In genomic region chr9:124742940-124743339, GRCh38 we compare ENCODE assay signal across 1 cellular context.
TF ChIP-seq lines count a peak whose summit lies in the region.

No MANE protein-coding gene starts in this region.

TF ChIP-seq in K562, 482 proteins besides CTCF, POLR2A, EP300 and RAD21 (continues in another document):
- no peak for TF ChIP-seq ZBTB40 (IDR thresholded peaks at IDR 0.05)
- no peak for TF ChIP-seq ZBTB40 (CRISPR knock-in tag; IDR thresholded peaks at IDR 0.05)
- no peak for TF ChIP-seq NR4A1 (CRISPR knock-in tag; IDR thresholded peaks at IDR 0.05)
- no peak for TF ChIP-seq NR4A1 (tag; IDR thresholded peaks at IDR 0.05)
- no peak for TF ChIP-seq CEBPG (CRISPR knock-in tag; IDR thresholded peaks at IDR 0.05)
- TF ChIP-seq CEBPG (tag; conservative IDR thresholded peaks at IDR 0.05 in 1 of 2, IDR thresholded peaks at IDR 0.05 in 1 of 2), result no peak
- no peak for TF ChIP-seq ZNF76 (CRISPR knock-in tag; IDR thresholded peaks at IDR 0.05; ENCODE audit: borderline replicate concordance)
- TF ChIP-seq ETS2 (tag; IDR thresholded peaks at IDR 0.05; ENCODE audit: borderline replicate concordance, poor library complexity, severe bottlenecking), result no peak
- no peak for TF ChIP-seq ZNF324 (CRISPR knock-in tag; IDR thresholded peaks at IDR 0.05)
- TF ChIP-seq ZC3H11A (IDR thresholded peaks at IDR 0.05; ENCODE audit: low read depth, low read length), result no peak
- TF ChIP-seq NCOA4 (IDR thresholded peaks at IDR 0.05; ENCODE audit: partially characterized antibody), result no peak
- peak; percentile 56; the same call in 1 of the 2 replicates for TF ChIP-seq POLR2AphosphoS5 (IDR thresholded peaks at IDR 0.05; ENCODE audit: control insufficient read depth, insufficient read depth, low read depth, low read length)
- TF ChIP-seq BRF1 (IDR thresholded peaks at IDR 0.05; ENCODE audit: borderline replicate concordance, extremely low read depth, insufficient read length), result no peak
- no peak for TF ChIP-seq SP2 (IDR thresholded peaks at IDR 0.05; ENCODE audit: extremely low read depth, low read depth, low read length, poor library complexity, severe bottlenecking)
- TF ChIP-seq ELF1 (tag; IDR thresholded peaks at IDR 0.05), result no peak
- no peak for TF ChIP-seq ETV1 (tag; conservative IDR thresholded peaks at IDR 0.05; ENCODE audit: low read depth)
- no peak for TF ChIP-seq MNT (conservative IDR thresholded peaks at IDR 0.05)
- no peak for TF ChIP-seq GTF2A2 (tag; IDR thresholded peaks at IDR 0.05)
- TF ChIP-seq CHD4 (IDR thresholded peaks at IDR 0.05; ENCODE audit: insufficient read depth, insufficient replicate concordance, low read depth, low read length, poor library complexity, severe bottlenecking), result no peak
- no peak for TF ChIP-seq ZNF561 (CRISPR knock-in tag; conservative IDR thresholded peaks at IDR 0.05)
- TF ChIP-seq HMGN3 (IDR thresholded peaks at IDR 0.05; ENCODE audit: borderline replicate concordance, extremely low read depth, insufficient read length, low read depth, low read length), result no peak
- TF ChIP-seq ZBTB8A (IDR thresholded peaks at IDR 0.05; ENCODE audit: partially characterized antibody), result no peak
- no peak for TF ChIP-seq BCLAF1 (IDR thresholded peaks at IDR 0.05; ENCODE audit: borderline replicate concordance in 1 of 2, control insufficient read depth in 1 of 2, low read depth in 2 of 2, low read length in 1 of 2)
- no peak for TF ChIP-seq BDP1 (IDR thresholded peaks at IDR 0.05; ENCODE audit: insufficient read depth, insufficient read length)
- TF ChIP-seq NBN (IDR thresholded peaks at IDR 0.05; ENCODE audit: low read depth), result no peak
- no peak for TF ChIP-seq ZSCAN29 (IDR thresholded peaks at IDR 0.05)
- TF ChIP-seq SMARCB1 (IDR thresholded peaks at IDR 0.05; ENCODE audit: insufficient read length, low read depth), result no peak
- TF ChIP-seq SOX6 (IDR thresholded peaks at IDR 0.05), result peak; percentile 14; the same call in 1 of the 2 replicates
- peak; percentile 66 for TF ChIP-seq TEAD4 (IDR thresholded peaks at IDR 0.05; ENCODE audit: low read length)
- TF ChIP-seq TEAD4 (CRISPR knock-in tag; IDR thresholded peaks at IDR 0.05; ENCODE audit: borderline replicate concordance), result no peak
- TF ChIP-seq ETV5 (CRISPR knock-in tag; IDR thresholded peaks at IDR 0.05; ENCODE audit: low read depth), result no peak
- TF ChIP-seq ZNF830 (CRISPR knock-in tag; IDR thresholded peaks at IDR 0.05), result no peak
- no peak for TF ChIP-seq MCM2 (IDR thresholded peaks at IDR 0.05; ENCODE audit: low read depth)
- peak; percentile 73 for TF ChIP-seq CBFA2T2 (conservative IDR thresholded peaks at IDR 0.05)
- no peak for TF ChIP-seq RFX1 (IDR thresholded peaks at IDR 0.05)
- no peak for TF ChIP-seq RBM25 (IDR thresholded peaks at IDR 0.05; ENCODE audit: low read depth, low read length, severe bottlenecking)
- TF ChIP-seq ZBTB33 (CRISPR knock-in tag; IDR thresholded peaks at IDR 0.05), result no peak
- no peak for TF ChIP-seq FOS (IDR thresholded peaks at IDR 0.05; ENCODE audit: extremely low read depth, insufficient read length)
- no peak for TF ChIP-seq ZNF174 (CRISPR knock-in tag; IDR thresholded peaks at IDR 0.05)
- TF ChIP-seq ZNF512 (tag; IDR thresholded peaks at IDR 0.05), result no peak
- no peak for TF ChIP-seq ATF6 (CRISPR knock-in tag; IDR thresholded peaks at IDR 0.05)
- TF ChIP-seq TAL1 (IDR thresholded peaks at IDR 0.05), result peak; percentile 60
